Comparison of ENCODE assay signal across 22 cellular contexts in genomic region chr10:130398090-130398994, GRCh38.
A peak's percentile ranks its signal among the peaks of the same experiment; 100 is the strongest.
DNase-seq lines count a peak whose midpoint lies in the region; ATAC-seq and TF ChIP-seq lines count a peak whose summit lies in the region.
"Had no signal": no experiment of that assay in that cellular context is flagged by ENCODE, and none has a peak within 500 bp of the region (broad histone marks: within the 10 kb centered on the region; RNA-seq: fewer than 3 reads in every experiment).

No MANE protein-coding gene starts in this region.

- no peak overlapping the region for H2BK15ac ChIP-seq in H9 (ENCODE audit: low read depth, low read length)

- H3K9me3 ChIP-seq in H9 (ENCODE audit: control insufficient read depth, low read depth, low read length), result peaks cover 13% of the 10 kb centered on the region
- H3K9me3 ChIP-seq: BE2C had no signal

- no peak overlapping the region for H3K23ac ChIP-seq in H9 (ENCODE audit: insufficient read length, low read depth, low read length)

- no peaks in the 10 kb centered on the region for H3K27me3 ChIP-seq in H9 (ENCODE audit: insufficient read depth, low read length)
- H3K27me3 ChIP-seq: BE2C had no signal

- H3K27me3 Mint-ChIP-seq in H9 (ENCODE audit: low read depth), result peaks cover 35% of the 10 kb centered on the region

- H3K27ac ChIP-seq in H9 (ENCODE audit: insufficient read length, low read depth, low read length), result no peak overlapping the region
- H3K27ac ChIP-seq in coronary artery, result no peak overlapping the region
- H3K27ac ChIP-seq: GM23248, HL-60 had no signal

- H2BK120ac ChIP-seq in H9 (ENCODE audit: low read depth, low read length, poor library complexity, severe bottlenecking), result no peak overlapping the region

- no peak overlapping the region for H3K4ac ChIP-seq in H9 (ENCODE audit: low read depth, low read length)

- no peak overlapping the region for H2BK5ac ChIP-seq in H9 (ENCODE audit: insufficient read length, low read length)

- no peak overlapping the region for H3K4me3 Mint-ChIP-seq in H9
- H3K4me3 Mint-ChIP-seq: CD4-positive, CD25-positive, alpha-beta regulatory T cell; CD8-positive, alpha-beta memory T cell; HFFc6 had no signal

- no peak overlapping the region for H3K4me2 ChIP-seq in H9 (ENCODE audit: insufficient read depth, insufficient read length, low read length)

- DNase-seq in H9, result peak; percentile 8
- peak; percentile 56 for DNase-seq in coronary artery (ENCODE audit: low spot score)
- peak; percentile 25 for DNase-seq in islet precursor cell
- DNase-seq in sciatic nerve (ENCODE audit: low spot score), result peak; percentile 15
- DNase-seq in activated CD4-positive, alpha-beta T cell treated with anti-CD3 and anti-CD28 coated beads for 4 hours, result no peak
- DNase-seq in NCI-H345 treated with DMSO at 0.1 percent for 48 hours (lab: John Stamatoyannopoulos, UW; ENCODE audit: unreplicated experiment), result no peak
- DNase-seq: ACHN; BE2C; C1 segment of cervical spinal cord; CD4-positive, CD25-positive, alpha-beta regulatory T cell; CD8-positive, alpha-beta memory T cell; COR-L47; DMS 273 treated with DMSO at 0.1 percent for 48 hours; DMS53; DND-41; EL; GM23248; HFFc6 had no signal

- no peak overlapping the region for H3K56ac ChIP-seq in H9 (ENCODE audit: insufficient read length, low read depth, low read length)

- peaks cover 24 to 58% (median 42%) of the 10 kb centered on the region in 3 experiments for H3K36me3 Mint-ChIP-seq in H9 (ENCODE audit: insufficient read depth in 1 of 3, low read depth in 3 of 3)
- H3K36me3 Mint-ChIP-seq: CD4-positive, CD25-positive, alpha-beta regulatory T cell; CD8-positive, alpha-beta memory T cell had no signal

- no peak overlapping the region for H2AFZ ChIP-seq in H9 (ENCODE audit: low read length)
- H2AFZ ChIP-seq: GM23248 had no signal

- H3K4me1 Mint-ChIP-seq in H9, result peaks cover 39 to 48% of the 10 kb centered on the region in 2 experiments
- H3K4me1 Mint-ChIP-seq: CD4-positive, CD25-positive, alpha-beta regulatory T cell; CD8-positive, alpha-beta memory T cell had no signal

- H3K4me1 ChIP-seq in H9 (ENCODE audit: insufficient read depth, low read length), result peaks cover 8% of the 10 kb centered on the region; the same call in 1 of the 2 replicates
- H3K4me1 ChIP-seq: BE2C had no signal

- H2BK12ac ChIP-seq in H9 (ENCODE audit: insufficient read length, low read depth, low read length), result no peak overlapping the region

- no peak overlapping the region for H4K91ac ChIP-seq in H9 (ENCODE audit: insufficient read length, low read depth, low read length)

- no peak overlapping the region for H2BK20ac ChIP-seq in H9 (ENCODE audit: low read depth, low read length, poor library complexity, severe bottlenecking)

- H4K20me1 ChIP-seq in H9 (ENCODE audit: control insufficient read depth, insufficient read depth, insufficient read length), result no peaks in the 10 kb centered on the region

- ATAC-seq in sciatic nerve (no peak), GM18870 (IDR thresholded peaks at IDR 0.05; ENCODE audit: unreplicated experiment) (no peak)
- ATAC-seq: GM12878, HCT116 had no signal

- H3K23me2 ChIP-seq in H9 (ENCODE audit: insufficient read length, low read depth, low read length, poor library complexity, severe bottlenecking), result no peaks in the 10 kb centered on the region

- intact Hi-C loops in sciatic nerve (cut with DNase I), result no loop called here

- no peak overlapping the region; a peak in 1 of 7 replicates for H3K27ac Mint-ChIP-seq in H9
- H3K27ac Mint-ChIP-seq: CD8-positive, alpha-beta memory T cell; HFFc6 had no signal

- no peak overlapping the region for H4K5ac ChIP-seq in H9 (ENCODE audit: insufficient read length, low read depth, low read length)

- no peak overlapping the region for H3K14ac ChIP-seq in H9 (ENCODE audit: insufficient read depth, low read length)

- H3K79me2 ChIP-seq in H9 (ENCODE audit: insufficient read depth, low read length), result no peaks in the 10 kb centered on the region

- TF ChIP-seq CTCF in H9 (conservative IDR thresholded peaks at IDR 0.05) (no peak), coronary artery (IDR thresholded peaks at IDR 0.05) (no peak)

- no peak overlapping the region for H3K9ac ChIP-seq in H9 (ENCODE audit: extremely low read depth, insufficient read length, low read length)
- H3K9ac ChIP-seq: GM23248 had no signal

- no peak overlapping the region for H3T11ph ChIP-seq in H9 (ENCODE audit: low read length)

- H3K4me3 ChIP-seq in coronary artery, result no peak overlapping the region
- H3K4me3 ChIP-seq: GM12878, GM23248 had no signal

- H3K79me1 ChIP-seq in H9 (ENCODE audit: insufficient read depth, low read depth, low read length, poor library complexity, severe bottlenecking), result no peaks in the 10 kb centered on the region

- no peak overlapping the region for H4K8ac ChIP-seq in H9 (replicated peaks; ENCODE audit: insufficient read length, low read depth, low read length)

- no peak overlapping the region for H3K18ac ChIP-seq in H9 (ENCODE audit: insufficient read length, low read depth, low read length)

- no peak overlapping the region for H2AK5ac ChIP-seq in H9 (ENCODE audit: insufficient read length, low read length)

- peaks cover 52 to 57% of the 10 kb centered on the region in 2 experiments for H3K9me3 Mint-ChIP-seq in H9

- WGBS in H9 (ENCODE audit: extremely low coverage, insufficient read length, low lambda C conversion rate), result no CpG with 5 or more reads among the region's 15 CpGs

Comparison
In these comparisons a context has a peak if more than half of its experiments do, and no peak if none do; other contexts are left out.
1. DNase-seq: peak in H9 (single experiment), coronary artery (single experiment), islet precursor cell (single experiment) and sciatic nerve (single experiment); none in activated CD4-positive, alpha-beta T cell treated with anti-CD3 and anti-CD28 coated beads for 4 hours (0 of 2) and NCI-H345 treated with DMSO at 0.1 percent for 48 hours (single experiment).